In the genomic region with DNA sequence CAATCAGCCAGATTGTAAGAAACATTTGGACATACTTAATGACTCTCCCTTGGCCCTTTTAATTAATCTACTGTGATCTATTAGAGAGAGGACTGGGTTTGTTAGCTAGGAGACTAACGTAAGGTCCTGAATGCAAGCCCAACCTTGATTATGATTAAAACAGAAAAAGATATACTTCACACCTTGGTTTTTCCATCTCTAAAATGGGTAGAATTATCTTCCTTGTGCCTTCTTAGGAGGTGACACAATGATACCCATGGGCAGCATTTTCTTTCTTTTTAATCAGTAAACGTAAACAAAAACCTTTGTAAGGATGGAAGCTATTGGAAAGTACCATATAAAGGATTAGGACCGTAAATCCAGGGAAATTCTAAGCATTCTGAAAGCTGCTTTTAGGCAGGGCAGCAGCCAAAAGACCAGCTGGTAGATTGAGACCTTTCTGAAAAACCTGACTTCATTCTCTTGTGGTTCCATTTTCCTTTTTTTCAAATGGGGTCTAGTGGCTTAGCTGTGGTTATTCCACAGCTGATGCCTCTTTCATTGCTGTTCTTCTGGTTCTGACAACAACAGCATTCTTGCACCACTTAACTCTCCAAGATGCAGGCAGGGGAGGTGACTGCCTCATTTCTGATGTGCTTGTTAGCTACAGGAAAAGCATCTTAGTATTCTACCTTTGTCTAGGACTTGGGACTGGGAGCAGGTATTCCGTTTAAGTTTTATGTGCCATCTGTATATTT, we compare ENCODE assay signal across 16 cellular contexts. TPM values are rescaled to one million over a fixed set of nuclear protein-coding genes. Genes with fewer than 3 reads are reported as not detected.
DNase-seq lines count a peak whose midpoint lies in the region; ATAC-seq and TF ChIP-seq lines count a peak whose summit lies in the region.
"Had no signal": no experiment of that assay in that cellular context is flagged by ENCODE, and none has a peak within 500 bp of the region (broad histone marks: within the 10 kb centered on the region; RNA-seq: fewer than 3 reads in every experiment).

No MANE protein-coding gene starts in this region.

- peaks cover 22% of the 10 kb centered on the region for H3K36me3 Mint-ChIP-seq in stimulated activated naive CD8-positive, alpha-beta T cell treated with anti-CD3 and anti-CD28 coated beads, Interleukin-15, Interleukin-2, amounts not matched to agents 100 ng/mL and 50 ng/mL, for 24 hours (ENCODE audit: low read depth)
- H3K36me3 Mint-ChIP-seq in T-helper 17 cell (ENCODE audit: low read depth) = no peaks in the 10 kb centered on the region
- H3K36me3 Mint-ChIP-seq in mesothelial cell of epicardium = peaks cover 3% of the 10 kb centered on the region

- no peaks in the 10 kb centered on the region for H3K27me3 Mint-ChIP-seq in stimulated activated naive CD8-positive, alpha-beta T cell treated with anti-CD3 and anti-CD28 coated beads, Interleukin-15, Interleukin-2, amounts not matched to agents 100 ng/mL and 50 ng/mL, for 24 hours
- H3K27me3 Mint-ChIP-seq in T-helper 17 cell = no peaks in the 10 kb centered on the region
- no peaks in the 10 kb centered on the region for H3K27me3 Mint-ChIP-seq in mesothelial cell of epicardium (ENCODE audit: low read depth)

- no peak for ATAC-seq in stimulated activated naive CD8-positive, alpha-beta T cell treated with anti-CD3 and anti-CD28 coated beads, Interleukin-15, Interleukin-2, amounts not matched to agents 100 U/mL and 50 U/mL, for 24 hours
- ATAC-seq in T-helper 17 cell (no peak), GM19328 (IDR thresholded peaks at IDR 0.05; ENCODE audit: unreplicated experiment) (no peak), HG02973 (IDR thresholded peaks at IDR 0.05; ENCODE audit: unreplicated experiment) (no peak)
- ATAC-seq: heart left ventricle, left cardiac atrium had no signal

- H3K4me3 Mint-ChIP-seq in stimulated activated naive CD8-positive, alpha-beta T cell treated with anti-CD3 and anti-CD28 coated beads, Interleukin-15, Interleukin-2, amounts not matched to agents 100 ng/mL and 50 ng/mL, for 24 hours = peak overlapping the region; percentile 30
- H3K4me3 Mint-ChIP-seq in T-helper 17 cell = no peak overlapping the region
- no peak overlapping the region for H3K4me3 Mint-ChIP-seq in mesothelial cell of epicardium

- no peak for TF ChIP-seq CTCF in mesothelial cell of epicardium (IDR thresholded peaks at IDR 0.05; ENCODE audit: unreplicated experiment)

- no peaks in the 10 kb centered on the region for H3K9me3 Mint-ChIP-seq in stimulated activated naive CD8-positive, alpha-beta T cell treated with anti-CD3 and anti-CD28 coated beads, Interleukin-15, Interleukin-2, amounts not matched to agents 100 ng/mL and 50 ng/mL, for 24 hours
- no peaks in the 10 kb centered on the region for H3K9me3 Mint-ChIP-seq in mesothelial cell of epicardium

- no peak for DNase-seq in stimulated activated naive CD8-positive, alpha-beta T cell treated with anti-CD3 and anti-CD28 coated beads, Interleukin-15, Interleukin-2, amounts not matched to agents 100 U/mL and 50 U/mL, for 24 hours
- DNase-seq in T-helper 17 cell (no peak), mesothelial cell of epicardium (ENCODE audit: low spot score in 2 of 2, unreplicated experiment in 2 of 2) (no peak), NCI-H1694 (lab: John Stamatoyannopoulos, UW) (no peak), H4 (ENCODE audit: low spot score) (no peak)
- DNase-seq: activated CD4-positive, CD25-positive, alpha-beta regulatory T cell; AML-193; GF-D8; heart left ventricle; KG1; left cardiac atrium; NCI-H2029 treated with DMSO at 0.1 percent for 48 hours; NK-92 treated with Interleukin-12 subunit alpha and Interleukin-12 subunit beta, amount 100 ng/mL, for 24 hours had no signal

- no peaks in the 10 kb centered on the region for H3K9me3 ChIP-seq in T-helper 17 cell (ENCODE audit: control insufficient read depth, low read length, poor library complexity, severe bottlenecking)
- H3K9me3 ChIP-seq: heart left ventricle had no signal

- peak overlapping the region; percentile 81 for H3K27ac Mint-ChIP-seq in stimulated activated naive CD8-positive, alpha-beta T cell treated with anti-CD3 and anti-CD28 coated beads, Interleukin-15, Interleukin-2, amounts not matched to agents 100 ng/mL and 50 ng/mL, for 24 hours
- H3K27ac Mint-ChIP-seq in T-helper 17 cell (peak overlapping the region; percentile 95), mesothelial cell of epicardium (peak overlapping the region; percentile 50)

- H3K4me1 Mint-ChIP-seq in stimulated activated naive CD8-positive, alpha-beta T cell treated with anti-CD3 and anti-CD28 coated beads, Interleukin-15, Interleukin-2, amounts not matched to agents 100 ng/mL and 50 ng/mL, for 24 hours (ENCODE audit: low read depth) = peaks cover 92% of the 10 kb centered on the region
- H3K4me1 Mint-ChIP-seq in T-helper 17 cell = peaks cover 39% of the 10 kb centered on the region
- H3K4me1 Mint-ChIP-seq in mesothelial cell of epicardium = peaks cover 29% of the 10 kb centered on the region

RNA-seq across cellular contexts. Expression of a gene that starts 27.4 kb away (rescaled TPM):
- 10 to 100 TPM; 34.7 to 48.1 TPM for total RNA-seq in T-helper 17 cell
- total RNA-seq in mesothelial cell of epicardium = 55.4 to 63.0 TPM (median 57.5 TPM) in 3 replicates
- total RNA-seq in H4 (2014; rRNA removed; shearing (Covaris generic)) = 5.3 and 13.0 TPM in 2 replicates
